ENCODE assay signal across 16 cellular contexts in genomic region chr6:157238346-157238745, GRCh38.
"Had no signal": no experiment of that assay in that cellular context is flagged by ENCODE, and none has a peak within 500 bp of the region (broad histone marks: within the 10 kb centered on the region; RNA-seq: fewer than 3 reads in every experiment).

No MANE protein-coding gene starts in this region.

- H3K27ac ChIP-seq: hepatocyte, parathyroid adenoma had no signal

- H3K36me3 Mint-ChIP-seq: activated CD4-positive, alpha-beta memory T cell treated with anti-CD3 and anti-CD28 coated beads for 36 hours; activated naive CD8-positive, alpha-beta T cell; T-cell; type B pancreatic cell had no signal

- DNase-seq: activated CD4-positive, alpha-beta memory T cell treated with anti-CD3 and anti-CD28 coated beads for 36 hours; activated CD8-positive, alpha-beta memory T cell treated with anti-CD3 and anti-CD28 coated beads, Interleukin-2, amount 50 U/mL, for 48 hours; activated gamma-delta T cell treated with Interleukin-2 at 50 U/mL for 16 hours; anterior cingulate cortex; dermis blood vessel endothelial cell; endodermal cell; retina; stimulated activated CD4-positive, alpha-beta T cell treated with anti-CD3 and anti-CD28 coated beads, Interleukin-2, amount 100 ng/mL, for 48 hours; stimulated activated naive B cell treated with anti-CD40 and anti-IgM and Interleukin-4, amounts not matched to agents 10 μg/mL and 1 μg/mL and 100 μg/mL, for 72 hours; substantia nigra; T-cell had no signal

- H3K27ac Mint-ChIP-seq: activated CD4-positive, alpha-beta memory T cell treated with anti-CD3 and anti-CD28 coated beads for 36 hours; activated naive CD8-positive, alpha-beta T cell; endodermal cell; stimulated activated naive B cell treated with anti-CD40 and anti-IgM and Interleukin-4, amounts not matched to agents 10 μg/mL and 1 μg/mL and 100 μg/mL, for 72 hours; T-cell had no signal

- H3K4me3 Mint-ChIP-seq: activated CD4-positive, alpha-beta memory T cell treated with anti-CD3 and anti-CD28 coated beads for 36 hours; endodermal cell; stimulated activated naive B cell treated with anti-CD40 and anti-IgM and Interleukin-4, amounts not matched to agents 10 μg/mL and 1 μg/mL and 100 μg/mL, for 72 hours had no signal

- H3K4me3 ChIP-seq: hepatocyte had no signal

- H3K9me3 Mint-ChIP-seq: activated CD4-positive, alpha-beta memory T cell treated with anti-CD3 and anti-CD28 coated beads for 36 hours; endodermal cell; type B pancreatic cell had no signal

- ATAC-seq: left lobe of liver; stimulated activated naive B cell treated with anti-CD40 and anti-IgM and Interleukin-4, amounts not matched to agents 10 μg/mL and 1 μg/mL and 100 μg/mL, for 72 hours; T-cell had no signal
